ENCODE assay signal across 8 cellular contexts in genomic region chr4:41339812-41340809, GRCh38.
DNase-seq lines count a peak whose midpoint lies in the region; ATAC-seq and TF ChIP-seq lines count a peak whose summit lies in the region.

No MANE protein-coding gene starts in this region.

- H3K27ac ChIP-seq in left ventricle myocardium inferior (replicated peaks), result no peak overlapping the region
- H3K27ac ChIP-seq in spleen, result no peak overlapping the region

- no peaks in the 10 kb centered on the region for H3K36me3 ChIP-seq in HAP-1 (replicated peaks)
- no peaks in the 10 kb centered on the region for H3K36me3 ChIP-seq in left ventricle myocardium inferior
- no peaks in the 10 kb centered on the region for H3K36me3 ChIP-seq in spleen

- WGBS in spleen, 5 donors, result 63 to 76% (median 70%) methylated on average over 10 of the region's 10 CpGs

- no peak overlapping the region for H3K4me3 ChIP-seq in HAP-1
- no peak overlapping the region for H3K4me3 ChIP-seq in left ventricle myocardium inferior
- H3K4me3 ChIP-seq in spleen, result no peak overlapping the region

- peaks cover 5% of the 10 kb centered on the region for H3K9me3 Mint-ChIP-seq in activated T-helper 1 cell treated with anti-CD3 and anti-CD28 coated beads, Interleukin-12 subunit alpha, Interleukin-12 subunit beta, Interleukin-2, Interleukin-4 antibody, amounts not matched to agents 30 ng/mL and 10 ng/mL and 1 ng/mL, durations not matched to agents 14 hours and 24 hours and 36 hours

- no peaks in the 10 kb centered on the region for H3K4me1 Mint-ChIP-seq in activated T-helper 1 cell treated with anti-CD3 and anti-CD28 coated beads, Interleukin-12 subunit alpha, Interleukin-12 subunit beta, Interleukin-2, Interleukin-4 antibody, amounts not matched to agents 30 ng/mL and 10 ng/mL and 1 ng/mL, durations not matched to agents 14 hours and 24 hours and 36 hours (ENCODE audit: low read depth)

- peak; percentile 32 for TF ChIP-seq CTCF in left ventricle myocardium inferior (IDR thresholded peaks at IDR 0.05; ENCODE audit: borderline replicate concordance)
- peak in 1 of 11 experiments; percentile 18 for TF ChIP-seq CTCF in spleen (IDR thresholded peaks at IDR 0.05 in 8 of 11, conservative IDR thresholded peaks at IDR 0.05 in 3 of 11)

- intact Hi-C loops in left ventricle myocardium inferior (cut with micrococcal nuclease), result no loop called here
- intact Hi-C loops in activated T-helper 1 cell treated with anti-CD3 and anti-CD28 coated beads, Interleukin-12 subunit alpha, Interleukin-12 subunit beta, Interleukin-2, Interleukin-4 antibody, amounts not matched to agents 30 ng/mL and 10 ng/mL and 1 ng/mL, durations not matched to agents 14 hours and 24 hours and 36 hours (cut with micrococcal nuclease), result no loop called here
- intact Hi-C loops in spleen (cut with DNase I; ENCODE audit: low total_unique reads), result no loop called here

- H3K27me3 ChIP-seq in HAP-1 (ENCODE audit: low read depth) (no peaks in the 10 kb centered on the region), left ventricle myocardium inferior (ENCODE audit: low read depth) (no peaks in the 10 kb centered on the region), spleen (replicated peaks in 1 of 7) (no peaks in the 10 kb centered on the region)

- DNase-seq in HAP-1 (ENCODE audit: low spot score in 2 of 2) (peak; percentile 82), left ventricle myocardium inferior (no peak), renal cortical epithelial cell (ENCODE audit: low read depth) (peak; percentile 90), NCI-H526 (lab: John Stamatoyannopoulos, UW) (no peak), spleen (no peak)
- DNase-seq in activated T-helper 1 cell treated with anti-CD3 and anti-CD28 coated beads, Interleukin-12 subunit alpha, Interleukin-12 subunit beta, Interleukin-2, Interleukin-4 antibody, amounts not matched to agents 30 ng/mL and 10 ng/mL and 1 ng/mL, durations not matched to agents 14 hours and 24 hours and 36 hours (ENCODE audit: low spot score), result no peak

- no peak overlapping the region for H3K27ac Mint-ChIP-seq in activated T-helper 1 cell treated with anti-CD3 and anti-CD28 coated beads, Interleukin-12 subunit alpha, Interleukin-12 subunit beta, Interleukin-2, Interleukin-4 antibody, amounts not matched to agents 30 ng/mL and 10 ng/mL and 1 ng/mL, durations not matched to agents 14 hours and 24 hours and 36 hours

- no peaks in the 10 kb centered on the region for H3K27me3 Mint-ChIP-seq in activated T-helper 1 cell treated with anti-CD3 and anti-CD28 coated beads, Interleukin-12 subunit alpha, Interleukin-12 subunit beta, Interleukin-2, Interleukin-4 antibody, amounts not matched to agents 30 ng/mL and 10 ng/mL and 1 ng/mL, durations not matched to agents 14 hours and 24 hours and 36 hours (ENCODE audit: insufficient read depth)

- H3K4me1 ChIP-seq in HAP-1, result peaks cover 20% of the 10 kb centered on the region
- H3K4me1 ChIP-seq in left ventricle myocardium inferior, result no peaks in the 10 kb centered on the region
- no peaks in the 10 kb centered on the region for H3K4me1 ChIP-seq in spleen

- no peaks in the 10 kb centered on the region for H3K9me3 ChIP-seq in HAP-1
- H3K9me3 ChIP-seq in left ventricle myocardium inferior (replicated peaks), result peaks cover 6% of the 10 kb centered on the region
- peaks cover 0 to 11% (median 5%) of the 10 kb centered on the region in 8 donors for H3K9me3 ChIP-seq in spleen

- no peak overlapping the region for H3K4me3 Mint-ChIP-seq in activated T-helper 1 cell treated with anti-CD3 and anti-CD28 coated beads, Interleukin-12 subunit alpha, Interleukin-12 subunit beta, Interleukin-2, Interleukin-4 antibody, amounts not matched to agents 30 ng/mL and 10 ng/mL and 1 ng/mL, durations not matched to agents 14 hours and 24 hours and 36 hours

- in situ Hi-C loops in HAP-1 (cut with MboI; ENCODE audit: low sequenced_read_pairs), result no loop called here

- ATAC-seq in SK-N-SH treated with all-trans-retinoic acid at 6 μM for 48 hours (peak; percentile 97), GM19035 (IDR thresholded peaks at IDR 0.05; ENCODE audit: unreplicated experiment) (no peak)

- no peaks in the 10 kb centered on the region for H3K36me3 Mint-ChIP-seq in activated T-helper 1 cell treated with anti-CD3 and anti-CD28 coated beads, Interleukin-12 subunit alpha, Interleukin-12 subunit beta, Interleukin-2, Interleukin-4 antibody, amounts not matched to agents 30 ng/mL and 10 ng/mL and 1 ng/mL, durations not matched to agents 14 hours and 24 hours and 36 hours (ENCODE audit: low read depth)

- no peak for TF ChIP-seq POLR2A in spleen (IDR thresholded peaks at IDR 0.05)

TF ChIP-seq in SK-N-SH treated with all-trans-retinoic acid at 6 μM for 48 hours, 23 proteins besides CTCF, POLR2A, EP300 and RAD21 (continues in another document):
- TF ChIP-seq PPARA (CRISPR knock-in tag; IDR thresholded peaks at IDR 0.05; ENCODE audit: borderline replicate concordance), result no peak
- no peak for TF ChIP-seq TCF4 (CRISPR knock-in tag; IDR thresholded peaks at IDR 0.05; ENCODE audit: borderline replicate concordance)
- TF ChIP-seq ZNF70 (CRISPR knock-in tag; IDR thresholded peaks at IDR 0.05), result no peak
- no peak for TF ChIP-seq ESRRG (CRISPR knock-in tag; IDR thresholded peaks at IDR 0.05)
- TF ChIP-seq CREB5 (CRISPR knock-in tag; IDR thresholded peaks at IDR 0.05; ENCODE audit: low read depth), result no peak
- no peak for TF ChIP-seq SNAI2 (CRISPR knock-in tag; IDR thresholded peaks at IDR 0.05)
- no peak for TF ChIP-seq OSR1 (CRISPR knock-in tag; IDR thresholded peaks at IDR 0.05)
- no peak for TF ChIP-seq ZFP30 (CRISPR knock-in tag; IDR thresholded peaks at IDR 0.05)
- TF ChIP-seq TSHZ2 (CRISPR knock-in tag; IDR thresholded peaks at IDR 0.05), result no peak
- no peak for TF ChIP-seq ISL1 (CRISPR knock-in tag; IDR thresholded peaks at IDR 0.05)
- no peak for TF ChIP-seq ZNF565 (CRISPR knock-in tag; conservative IDR thresholded peaks at IDR 0.05; ENCODE audit: low read depth)
- TF ChIP-seq PATZ1 (CRISPR knock-in tag; IDR thresholded peaks at IDR 0.05; ENCODE audit: borderline replicate concordance), result no peak
- TF ChIP-seq ZNF8 (CRISPR knock-in tag; IDR thresholded peaks at IDR 0.05), result no peak
- TF ChIP-seq TOX (CRISPR knock-in tag; IDR thresholded peaks at IDR 0.05; ENCODE audit: borderline replicate concordance), result no peak
- no peak for TF ChIP-seq ZFP3 (CRISPR knock-in tag; IDR thresholded peaks at IDR 0.05)
- TF ChIP-seq ARNTL (CRISPR knock-in tag; IDR thresholded peaks at IDR 0.05; ENCODE audit: borderline replicate concordance, low read depth), result no peak

Comparison
In these comparisons a context has a peak if more than half of its experiments do, and no peak if none do; other contexts are left out.
1. DNase-seq: peak in HAP-1 (2 of 2) and renal cortical epithelial cell (single experiment); none in left ventricle myocardium inferior (single experiment), activated T-helper 1 cell treated with anti-CD3 and anti-CD28 coated beads, Interleukin-12 subunit alpha, Interleukin-12 subunit beta, Interleukin-2, Interleukin-4 antibody, amounts not matched to agents 30 ng/mL and 10 ng/mL and 1 ng/mL, durations not matched to agents 14 hours and 24 hours and 36 hours (single experiment), NCI-H526 (0 of 2) and spleen (single experiment).